In the genomic region with DNA sequence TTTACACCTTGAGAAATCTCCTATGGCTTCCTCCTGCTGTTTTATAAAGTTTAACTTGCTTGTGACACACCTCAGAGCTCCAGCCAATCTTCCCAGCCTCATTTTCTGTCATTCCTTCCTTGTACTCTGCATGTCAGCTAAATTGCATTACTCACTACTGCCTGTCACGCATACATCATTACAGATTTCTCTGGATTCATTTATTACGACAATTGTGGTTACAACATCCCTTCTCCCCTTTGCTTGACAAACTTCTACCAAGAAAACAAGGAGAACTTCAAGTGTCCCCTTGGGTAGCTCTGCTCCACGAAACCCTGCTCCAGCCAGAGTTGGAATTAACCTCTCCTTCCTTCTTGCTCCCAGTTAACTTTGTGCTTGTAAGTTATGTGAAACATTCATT, we compare ENCODE assay signal across 1 cellular context.
TF ChIP-seq lines count a peak whose summit lies in the region.

No MANE protein-coding gene starts in this region.

TF ChIP-seq in HepG2, 621 proteins besides CTCF, POLR2A, EP300 and RAD21:
- TF ChIP-seq MXD4 (CRISPR knock-in tag; IDR thresholded peaks at IDR 0.05) (no peak), MAFF (IDR thresholded peaks at IDR 0.05; ENCODE audit: low read depth, low read length) (no peak), ZNF101 (CRISPR knock-in tag; IDR thresholded peaks at IDR 0.05; ENCODE audit: borderline replicate concordance, low read depth) (no peak), CREB1 (IDR thresholded peaks at IDR 0.05) (no peak), CREB1 (CRISPR knock-in tag; IDR thresholded peaks at IDR 0.05) (no peak), DNMT1 (CRISPR knock-in tag; IDR thresholded peaks at IDR 0.05) (no peak), ZNF30 (CRISPR knock-in tag; IDR thresholded peaks at IDR 0.05) (no peak), ZNF768 (CRISPR knock-in tag; IDR thresholded peaks at IDR 0.05) (no peak), PPARG (CRISPR knock-in tag; conservative IDR thresholded peaks at IDR 0.05) (no peak), HES4 (CRISPR knock-in tag; IDR thresholded peaks at IDR 0.05; ENCODE audit: borderline replicate concordance) (no peak)
- TF ChIP-seq, protein P1, sequence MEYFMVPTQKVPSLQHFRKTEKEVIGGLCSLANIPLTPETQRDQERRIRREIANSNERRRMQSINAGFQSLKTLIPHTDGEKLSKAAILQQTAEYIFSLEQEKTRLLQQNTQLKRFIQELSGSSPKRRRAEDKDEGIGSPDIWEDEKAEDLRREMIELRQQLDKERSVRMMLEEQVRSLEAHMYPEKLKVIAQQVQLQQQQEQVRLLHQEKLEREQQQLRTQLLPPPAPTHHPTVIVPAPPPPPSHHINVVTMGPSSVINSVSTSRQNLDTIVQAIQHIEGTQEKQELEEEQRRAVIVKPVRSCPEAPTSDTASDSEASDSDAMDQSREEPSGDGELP (IDR thresholded peaks at IDR 0.05; ENCODE audit: borderline replicate concordance, low read depth) = no peak
